1 cellular context compared by ENCODE assay signal in genomic region chr20:10649080-10649816, GRCh38.
TF ChIP-seq lines count a peak whose summit lies in the region.

No MANE protein-coding gene starts in this region.

TF ChIP-seq in IMR-90, 13 proteins besides CTCF, POLR2A, EP300 and RAD21 (continued from another document):
- no peak for TF ChIP-seq RFX5 (IDR thresholded peaks at IDR 0.05; ENCODE audit: low read depth, low read length)
- TF ChIP-seq MAZ (IDR thresholded peaks at IDR 0.05; ENCODE audit: borderline replicate concordance, low read depth, low read length), result no peak
- no peak for TF ChIP-seq USF2 (IDR thresholded peaks at IDR 0.05; ENCODE audit: low read depth, low read length)
- TF ChIP-seq BHLHE40 (IDR thresholded peaks at IDR 0.05; ENCODE audit: low read depth, low read length), result no peak
- TF ChIP-seq RCOR1 (IDR thresholded peaks at IDR 0.05; ENCODE audit: insufficient replicate concordance, low read length), result no peak
- TF ChIP-seq SMC3 (IDR thresholded peaks at IDR 0.05; ENCODE audit: low read depth, low read length), result no peak
- TF ChIP-seq CHD1 (IDR thresholded peaks at IDR 0.05; ENCODE audit: low read depth, low read length), result no peak
- no peak for TF ChIP-seq NFE2L2 (IDR thresholded peaks at IDR 0.05; ENCODE audit: low read depth, low read length)
